ENCODE assay signal across 20 cellular contexts in the genomic region with DNA sequence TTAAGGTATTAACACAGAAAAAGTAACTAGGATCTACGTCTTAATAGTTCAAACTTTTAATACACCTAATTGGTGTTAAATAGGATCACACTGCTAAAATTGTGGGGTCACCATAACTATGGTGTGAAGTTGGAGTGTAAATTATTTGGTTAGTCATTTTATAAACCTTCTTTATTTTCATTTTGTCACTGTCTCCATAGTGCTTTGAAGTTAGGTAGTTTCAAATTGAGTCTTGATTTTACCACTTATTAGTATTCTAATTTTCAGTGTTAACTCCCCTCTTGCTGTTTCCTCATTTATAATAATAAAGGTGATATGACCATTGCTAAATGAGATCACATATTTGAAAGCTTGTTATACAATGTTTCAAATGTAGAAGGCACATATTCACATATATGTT.
DNase-seq lines count a peak whose midpoint lies in the region; FAIRE-seq and TF ChIP-seq lines count a peak whose summit lies in the region.
"Had no signal": no experiment of that assay in that cellular context is flagged by ENCODE, and none has a peak within 500 bp of the region (broad histone marks: within the 10 kb centered on the region; RNA-seq: fewer than 3 reads in every experiment).

No MANE protein-coding gene starts in this region.

- no peaks in the 10 kb centered on the region for H3K27me3 Mint-ChIP-seq in H9 (ENCODE audit: low read depth)
- no peaks in the 10 kb centered on the region for H3K27me3 Mint-ChIP-seq in endodermal cell (ENCODE audit: insufficient read depth)
- H3K27me3 Mint-ChIP-seq: activated B cell treated with CpG ODN at 0.5 μM for 24 hours; activated naive CD8-positive, alpha-beta T cell treated with anti-CD3 and anti-CD28 coated beads, Interleukin-2, amount 10 ng/mL, durations not matched to agents 7 days and 5 days; CD4-positive, CD25-positive, alpha-beta regulatory T cell had no signal

- DNase-seq in H9 (no peak), RCC 7860 (ENCODE audit: low spot score) (no peak), endodermal cell (no peak), osteoblast (ENCODE audit: insufficient read length, low spot score, missing footprints) (no peak), NCI-H748 treated with DMSO at 0.1 percent for 48 hours (lab: John Stamatoyannopoulos, UW) (no peak), NCI-H128 (lab: John Stamatoyannopoulos, UW; ENCODE audit: unreplicated experiment) (no peak), urothelium cell line (ENCODE audit: low spot score) (no peak), glomerular visceral epithelial cell (ENCODE audit: extremely low spot score) (no peak)
- DNase-seq: activated B cell treated with CpG ODN at 0.5 μM for 24 hours; activated CD4-positive, alpha-beta T cell treated with anti-CD3 and anti-CD28 coated beads, Interleukin-2, amount 50 U/mL, for 48 hours; activated naive CD8-positive, alpha-beta T cell treated with anti-CD3 and anti-CD28 coated beads, Interleukin-2, amount 10 ng/mL, durations not matched to agents 7 days and 5 days; CD4-positive, CD25-positive, alpha-beta regulatory T cell; colonic mucosa; DMS 273 treated with DMSO at 0.1 percent for 48 hours; KBM-7; NCI-H1694; NCI-H2171 treated with DMSO at 0.1 percent for 48 hours; NCI-H526; testis had no signal

- H2AFZ ChIP-seq in H9 (ENCODE audit: low read length) (no peak overlapping the region), osteoblast (ENCODE audit: low read length) (no peak overlapping the region)

- H3K27ac ChIP-seq in H9 (ENCODE audit: insufficient read length, low read depth, low read length): no peak overlapping the region
- peak overlapping the region; percentile 65 for H3K27ac ChIP-seq in endodermal cell (ENCODE audit: low read depth, low read length)
- H3K27ac ChIP-seq in osteoblast (ENCODE audit: low read depth, low read length): peak overlapping the region; percentile 92
- H3K27ac ChIP-seq: colonic mucosa, testis had no signal

- TF ChIP-seq CTCF in H9 (conservative IDR thresholded peaks at IDR 0.05): no peak
- no peak for TF ChIP-seq CTCF in endodermal cell (conservative IDR thresholded peaks at IDR 0.05)
- no peak for TF ChIP-seq CTCF in osteoblast (IDR thresholded peaks at IDR 0.05; ENCODE audit: extremely low read depth, low read depth, low read length)

- H2BK20ac ChIP-seq in H9 (ENCODE audit: low read depth, low read length, poor library complexity, severe bottlenecking): no peak overlapping the region

- H3K4me2 ChIP-seq in H9 (ENCODE audit: insufficient read depth, insufficient read length, low read length) (no peak overlapping the region), osteoblast (ENCODE audit: insufficient read depth, low read length) (peak overlapping the region; percentile 53)

- H3K4ac ChIP-seq in H9 (ENCODE audit: low read depth, low read length): no peak overlapping the region

- H3K14ac ChIP-seq in H9 (ENCODE audit: insufficient read depth, low read length): no peak overlapping the region

- H4K20me1 ChIP-seq in H9 (ENCODE audit: control insufficient read depth, insufficient read depth, insufficient read length) (no peaks in the 10 kb centered on the region), osteoblast (ENCODE audit: insufficient read depth, low read length) (no peaks in the 10 kb centered on the region)

- H3K36me3 Mint-ChIP-seq in H9 (ENCODE audit: insufficient read depth in 1 of 3, low read depth in 3 of 3) (no peaks in the 10 kb centered on the region), endodermal cell (ENCODE audit: low read depth) (no peaks in the 10 kb centered on the region)
- H3K36me3 Mint-ChIP-seq: activated naive CD8-positive, alpha-beta T cell treated with anti-CD3 and anti-CD28 coated beads, Interleukin-2, amount 10 ng/mL, durations not matched to agents 7 days and 5 days; CD4-positive, CD25-positive, alpha-beta regulatory T cell had no signal

- no peaks in the 10 kb centered on the region for H3K23me2 ChIP-seq in H9 (ENCODE audit: insufficient read length, low read depth, low read length, poor library complexity, severe bottlenecking)

- H3K27me3 ChIP-seq in H9 (ENCODE audit: insufficient read depth, low read length) (no peaks in the 10 kb centered on the region), endodermal cell (ENCODE audit: control insufficient read depth, insufficient read depth, low read length, poor library complexity, severe bottlenecking) (no peaks in the 10 kb centered on the region), osteoblast (ENCODE audit: insufficient read depth, low read length) (no peaks in the 10 kb centered on the region)
- H3K27me3 ChIP-seq: colonic mucosa, testis had no signal

- H2BK5ac ChIP-seq in H9 (ENCODE audit: insufficient read length, low read length): no peak overlapping the region

- H4K5ac ChIP-seq in H9 (ENCODE audit: insufficient read length, low read depth, low read length): no peak overlapping the region

- H2BK120ac ChIP-seq in H9 (ENCODE audit: low read depth, low read length, poor library complexity, severe bottlenecking): no peak overlapping the region

- no peak overlapping the region for H3K4me3 ChIP-seq in endodermal cell (ENCODE audit: low read length)
- H3K4me3 ChIP-seq in osteoblast (ENCODE audit: insufficient read depth, low read length): no peak overlapping the region
- H3K4me3 ChIP-seq: colonic mucosa, testis had no signal

- H3T11ph ChIP-seq in H9 (ENCODE audit: low read length): no peak overlapping the region

- H3K9ac ChIP-seq in H9 (ENCODE audit: extremely low read depth, insufficient read length, low read length): no peak overlapping the region
- no peak overlapping the region for H3K9ac ChIP-seq in endodermal cell (ENCODE audit: extremely low read depth, low read length, poor library complexity, severe bottlenecking)

- H3K9me3 ChIP-seq in H9 (ENCODE audit: control insufficient read depth, low read depth, low read length) (no peaks in the 10 kb centered on the region), endodermal cell (ENCODE audit: control insufficient read depth, low read length) (peaks cover 4% of the 10 kb centered on the region), osteoblast (ENCODE audit: low read depth, low read length) (no peaks in the 10 kb centered on the region)
- H3K9me3 ChIP-seq: colonic mucosa, testis had no signal

- no peaks in the 10 kb centered on the region for H3K79me2 ChIP-seq in H9 (ENCODE audit: insufficient read depth, low read length)
- no peaks in the 10 kb centered on the region for H3K79me2 ChIP-seq in osteoblast (ENCODE audit: insufficient read depth, low read length)

- H4K8ac ChIP-seq in H9 (replicated peaks; ENCODE audit: insufficient read length, low read depth, low read length): no peak overlapping the region

- H3K36me3 ChIP-seq in endodermal cell (ENCODE audit: control insufficient read depth, insufficient read depth, low read length) (no peaks in the 10 kb centered on the region), osteoblast (ENCODE audit: insufficient read depth, low read length) (no peaks in the 10 kb centered on the region)
- H3K36me3 ChIP-seq: colonic mucosa had no signal

- FAIRE-seq in RCC 7860 (lab: Jason Lieb, UNC) (peak; percentile 20), urothelium cell line (lab: Jason Lieb, UNC) (no peak)

- H3K56ac ChIP-seq in H9 (ENCODE audit: insufficient read length, low read depth, low read length): no peak overlapping the region

- no CpG with 5 or more reads among the region's 1 CpG for WGBS in H9 (ENCODE audit: extremely low coverage, insufficient read length, low lambda C conversion rate)
- WGBS in endodermal cell (ENCODE audit: insufficient coverage in 1 of 2, insufficient read length in 1 of 2), 2 experiments: no CpG with 5 or more reads among the region's 1 CpG

- H3K18ac ChIP-seq in H9 (ENCODE audit: insufficient read length, low read depth, low read length): no peak overlapping the region

- H3K9me3 Mint-ChIP-seq in H9 (no peaks in the 10 kb centered on the region), endodermal cell (no peaks in the 10 kb centered on the region)
- H3K9me3 Mint-ChIP-seq: activated B cell treated with CpG ODN at 0.5 μM for 24 hours; activated naive CD8-positive, alpha-beta T cell treated with anti-CD3 and anti-CD28 coated beads, Interleukin-2, amount 10 ng/mL, durations not matched to agents 7 days and 5 days; nephron had no signal

- H3K27ac Mint-ChIP-seq in H9 (peak overlapping the region; percentile 76 to 97 (median 91); a peak in 5 of 7 replicates), endodermal cell (peak overlapping the region; percentile 16)
- H3K27ac Mint-ChIP-seq: activated B cell treated with CpG ODN at 0.5 μM for 24 hours; activated naive CD8-positive, alpha-beta T cell treated with anti-CD3 and anti-CD28 coated beads, Interleukin-2, amount 10 ng/mL, durations not matched to agents 7 days and 5 days; CD4-positive, CD25-positive, alpha-beta regulatory T cell had no signal

- H3K4me3 Mint-ChIP-seq in H9: no peak overlapping the region
- H3K4me3 Mint-ChIP-seq in endodermal cell: no peak overlapping the region
- H3K4me3 Mint-ChIP-seq: activated B cell treated with CpG ODN at 0.5 μM for 24 hours; activated naive CD8-positive, alpha-beta T cell treated with anti-CD3 and anti-CD28 coated beads, Interleukin-2, amount 10 ng/mL, durations not matched to agents 7 days and 5 days; CD4-positive, CD25-positive, alpha-beta regulatory T cell; nephron had no signal

- peaks cover 5% of the 10 kb centered on the region; the same call in 1 of the 2 replicates for H3K4me1 ChIP-seq in H9 (ENCODE audit: insufficient read depth, low read length)
- peaks cover 14% of the 10 kb centered on the region for H3K4me1 ChIP-seq in endodermal cell (ENCODE audit: control insufficient read depth, insufficient read depth, low read length)
- H3K4me1 ChIP-seq in osteoblast (ENCODE audit: insufficient read depth, low read length): peaks cover 27% of the 10 kb centered on the region
- H3K4me1 ChIP-seq: colonic mucosa, testis had no signal

- H2AK5ac ChIP-seq in H9 (ENCODE audit: insufficient read length, low read length): no peak overlapping the region

- H2BK15ac ChIP-seq in H9 (ENCODE audit: low read depth, low read length): no peak overlapping the region

- no peaks in the 10 kb centered on the region for H3K79me1 ChIP-seq in H9 (ENCODE audit: insufficient read depth, low read depth, low read length, poor library complexity, severe bottlenecking)

- no peak overlapping the region for H2BK12ac ChIP-seq in H9 (ENCODE audit: insufficient read length, low read depth, low read length)

- H3K4me1 Mint-ChIP-seq in H9: peaks cover 20 to 28% of the 10 kb centered on the region in 2 experiments
- peaks cover 10% of the 10 kb centered on the region for H3K4me1 Mint-ChIP-seq in endodermal cell
- H3K4me1 Mint-ChIP-seq: activated B cell treated with CpG ODN at 0.5 μM for 24 hours; activated naive CD8-positive, alpha-beta T cell treated with anti-CD3 and anti-CD28 coated beads, Interleukin-2, amount 10 ng/mL, durations not matched to agents 7 days and 5 days; CD4-positive, CD25-positive, alpha-beta regulatory T cell had no signal

- no peak overlapping the region for H3K23ac ChIP-seq in H9 (ENCODE audit: insufficient read length, low read depth, low read length)

- no peak overlapping the region for H4K91ac ChIP-seq in H9 (ENCODE audit: insufficient read length, low read depth, low read length)
